29 cellular contexts compared by ENCODE assay signal in genomic region chr14:104357689-104358527, GRCh38.
DNase-seq lines count a peak whose midpoint lies in the region; ATAC-seq and TF ChIP-seq lines count a peak whose summit lies in the region.
"Had no signal": no experiment of that assay in that cellular context is flagged by ENCODE, and none has a peak within 500 bp of the region (broad histone marks: within the 10 kb centered on the region; RNA-seq: fewer than 3 reads in every experiment).

No MANE protein-coding gene starts in this region.

- H3K4me3 Mint-ChIP-seq in activated CD8-positive, alpha-beta memory T cell treated with anti-CD3 and anti-CD28 coated beads, Interleukin-2, amount 10 ng/mL, durations not matched to agents 7 days and 5 days: no peak overlapping the region
- H3K4me3 Mint-ChIP-seq: activated CD8-positive, alpha-beta T cell treated with anti-CD3 and anti-CD28 coated beads for 36 hours; IgD-negative memory B cell; memory B cell; nephron progenitor cell had no signal

- H3K4me3 ChIP-seq in heart right ventricle (no peak overlapping the region), ovary (no peak overlapping the region)
- H3K4me3 ChIP-seq: BLaER1 treated with 17β-estradiol and CSF1 and Interleukin-3, amounts not matched to agents 10 nM and 100 nM; gastrocnemius medialis; tibial nerve had no signal

- intact Hi-C loops in left ventricle myocardium superior (cut with micrococcal nuclease): no loop called here
- intact Hi-C loops in heart right ventricle (cut with DNase I): loop anchor here in 1 of 10 donors (5.0 kb wide), 1 partner anchor 204 kb away; no protein-coding TSS in a partner anchor
- intact Hi-C loops in ovary (cut with DNase I): no loop called here

- H3K9me3 Mint-ChIP-seq in activated CD8-positive, alpha-beta memory T cell treated with anti-CD3 and anti-CD28 coated beads, Interleukin-2, amount 10 ng/mL, durations not matched to agents 7 days and 5 days (ENCODE audit: low read depth): no peaks in the 10 kb centered on the region
- H3K9me3 Mint-ChIP-seq: activated CD8-positive, alpha-beta T cell treated with anti-CD3 and anti-CD28 coated beads for 36 hours; IgD-negative memory B cell; memory B cell; nephron progenitor cell had no signal

- H3K36me3 ChIP-seq in heart right ventricle: no peaks in the 10 kb centered on the region
- no peaks in the 10 kb centered on the region for H3K36me3 ChIP-seq in ovary
- H3K36me3 ChIP-seq: BLaER1 treated with 17β-estradiol and CSF1 and Interleukin-3, amounts not matched to agents 10 nM and 100 nM; brain microvascular endothelial cell; gastrocnemius medialis; tibial nerve had no signal

- H3K9me3 ChIP-seq in heart right ventricle (peaks cover 0 to under 1% (median 0%) of the 10 kb centered on the region in 11 donors), ovary (no peaks in the 10 kb centered on the region)
- H3K9me3 ChIP-seq: gastrocnemius medialis had no signal

- DNase-seq in activated CD8-positive, alpha-beta memory T cell treated with anti-CD3 and anti-CD28 coated beads, Interleukin-2, amount 50 U/mL, for 4 hours: peak; percentile 8
- no peak for DNase-seq in activated CD8-positive, alpha-beta memory T cell treated with anti-CD3 and anti-CD28 coated beads, Interleukin-2, amount 10 ng/mL, durations not matched to agents 7 days and 5 days
- DNase-seq in left ventricle myocardium superior: peak; percentile 10
- DNase-seq in heart right ventricle: no peak
- peak in 3 of 5 donors; percentile 8 to 19 (median 11) for DNase-seq in ovary
- DNase-seq in epidermal melanocyte (ENCODE audit: insufficient read length, low spot score): no peak
- DNase-seq: activated CD4-positive, alpha-beta T cell treated with anti-CD3 and anti-CD28 coated beads for 1 hour; activated CD8-positive, alpha-beta T cell treated with anti-CD3 and anti-CD28 coated beads for 36 hours; activated gamma-delta T cell treated with Interleukin-2 at 50 U/mL for 16 hours; amygdala; brain microvascular endothelial cell; NCI-H1436 treated with DMSO at 0.1 percent for 48 hours; NCI-H2081 treated with DMSO at 0.1 percent for 48 hours; NCI-H2227 treated with DMSO at 0.1 percent for 48 hours; NCI-H526; nephron progenitor cell; NK-92 treated with Interleukin-12 subunit alpha and Interleukin-12 subunit beta, amount 100 ng/mL, for 24 hours; stimulated activated CD4-positive, alpha-beta T cell treated with anti-CD3 and anti-CD28 coated beads, Interleukin-4, amount 100 ng/mL, for 1 hour; T-helper 2 cell had no signal

- no peak for TF ChIP-seq EP300 in ovary (IDR thresholded peaks at IDR 0.05)

- H3K27ac ChIP-seq in heart right ventricle: no peak overlapping the region
- no peak overlapping the region for H3K27ac ChIP-seq in ovary
- H3K27ac ChIP-seq: 22Rv1; BLaER1 treated with 17β-estradiol and CSF1 and Interleukin-3, amounts not matched to agents 10 nM and 100 nM; brain microvascular endothelial cell; gastrocnemius medialis; parathyroid adenoma; tibial nerve had no signal

- no peaks in the 10 kb centered on the region for H3K4me1 Mint-ChIP-seq in activated CD8-positive, alpha-beta memory T cell treated with anti-CD3 and anti-CD28 coated beads, Interleukin-2, amount 10 ng/mL, durations not matched to agents 7 days and 5 days
- H3K4me1 Mint-ChIP-seq: IgD-negative memory B cell, memory B cell had no signal

- H3K27me3 ChIP-seq in heart right ventricle (peaks cover 0 to 35% (median 6%) of the 10 kb centered on the region in 7 donors), ovary (no peaks in the 10 kb centered on the region)
- H3K27me3 ChIP-seq: BLaER1 treated with 17β-estradiol and CSF1 and Interleukin-3, amounts not matched to agents 10 nM and 100 nM; brain microvascular endothelial cell; gastrocnemius medialis had no signal

- TF ChIP-seq CTCF in heart right ventricle (IDR thresholded peaks at IDR 0.05) (no peak), ovary (IDR thresholded peaks at IDR 0.05) (no peak)

- WGBS in heart right ventricle, 2 donors: 93 to 95% methylated on average over 31 to 33 of the region's 33 CpGs
- WGBS in ovary, 3 donors: 93 to 95% (median 94%) methylated on average over 33 of the region's 33 CpGs

- H3K36me3 Mint-ChIP-seq in activated CD8-positive, alpha-beta memory T cell treated with anti-CD3 and anti-CD28 coated beads, Interleukin-2, amount 10 ng/mL, durations not matched to agents 7 days and 5 days: no peaks in the 10 kb centered on the region
- H3K36me3 Mint-ChIP-seq: memory B cell had no signal

- H3K4me1 ChIP-seq in heart right ventricle (peaks cover 0 to 22% (median 5%) of the 10 kb centered on the region in 9 donors), ovary (ENCODE audit: insufficient read depth) (no peaks in the 10 kb centered on the region)
- H3K4me1 ChIP-seq: gastrocnemius medialis, parathyroid adenoma, tibial nerve had no signal

- TF ChIP-seq POLR2A in ovary (IDR thresholded peaks at IDR 0.05): no peak

- no peak overlapping the region for H3K27ac Mint-ChIP-seq in activated CD8-positive, alpha-beta memory T cell treated with anti-CD3 and anti-CD28 coated beads, Interleukin-2, amount 10 ng/mL, durations not matched to agents 7 days and 5 days
- H3K27ac Mint-ChIP-seq: activated CD8-positive, alpha-beta T cell treated with anti-CD3 and anti-CD28 coated beads for 36 hours; IgD-negative memory B cell; memory B cell; nephron progenitor cell had no signal

- ATAC-seq in activated CD8-positive, alpha-beta memory T cell treated with anti-CD3 and anti-CD28 coated beads, Interleukin-2, amount 10 ng/mL, durations not matched to agents 7 days and 5 days: no peak
- ATAC-seq in left ventricle myocardium superior (no peak), heart right ventricle (no peak), GM18868 (IDR thresholded peaks at IDR 0.05; ENCODE audit: unreplicated experiment) (no peak), GM18867 (IDR thresholded peaks at IDR 0.05; ENCODE audit: unreplicated experiment) (no peak)
- ATAC-seq: activated CD8-positive, alpha-beta T cell treated with anti-CD3 and anti-CD28 coated beads for 36 hours; gastrocnemius medialis; right cardiac atrium had no signal

- CTCF ChIA-PET in activated CD8-positive, alpha-beta memory T cell treated with anti-CD3 and anti-CD28 coated beads, Interleukin-2, amount 10 ng/mL, durations not matched to agents 7 days and 5 days (lab: Charles Lee): no interaction called here

- H3K27me3 Mint-ChIP-seq in activated CD8-positive, alpha-beta memory T cell treated with anti-CD3 and anti-CD28 coated beads, Interleukin-2, amount 10 ng/mL, durations not matched to agents 7 days and 5 days: no peaks in the 10 kb centered on the region
- H3K27me3 Mint-ChIP-seq: activated CD8-positive, alpha-beta T cell treated with anti-CD3 and anti-CD28 coated beads for 36 hours had no signal

Comparison
In these comparisons a context has a peak if more than half of its experiments do, and no peak if none do; other contexts are left out.
1. DNase-seq: peak in activated CD8-positive, alpha-beta memory T cell treated with anti-CD3 and anti-CD28 coated beads, Interleukin-2, amount 50 U/mL, for 4 hours (single experiment), left ventricle myocardium superior (single experiment) and ovary (3 of 5); none in activated CD8-positive, alpha-beta memory T cell treated with anti-CD3 and anti-CD28 coated beads, Interleukin-2, amount 10 ng/mL, durations not matched to agents 7 days and 5 days (single experiment), heart right ventricle (0 of 2) and epidermal melanocyte (single experiment).